23 cellular contexts compared by ENCODE assay signal in genomic region chr3:169143471-169143870, GRCh38.
DNase-seq lines count a peak whose midpoint lies in the region; ATAC-seq, FAIRE-seq and TF ChIP-seq lines count a peak whose summit lies in the region.
"Had no signal": no experiment of that assay in that cellular context is flagged by ENCODE, and none has a peak within 500 bp of the region (broad histone marks: within the 10 kb centered on the region; RNA-seq: fewer than 3 reads in every experiment).

No MANE protein-coding gene starts in this region.

- H3K4me3 ChIP-seq in ACC112 (ENCODE audit: low read depth, low read length): 0 out of 2 replicates have a peak overlapping the region, but pooled peaks have one; percentile 8
- peak overlapping the region; percentile 95 for H3K4me3 ChIP-seq in astrocyte (ENCODE audit: insufficient read depth, low read depth, low read length)
- peak overlapping the region; percentile 75 for H3K4me3 ChIP-seq in fibroblast of pulmonary artery (replicated peaks; ENCODE audit: low read depth, low read length)
- H3K4me3 ChIP-seq in aorta (ENCODE audit: low read length in 2 of 2): peak overlapping the region in 1 of 2 donors; percentile 10
- H3K4me3 ChIP-seq: tibial nerve had no signal

- no peak for ATAC-seq in activated T-cell treated with anti-CD3 and anti-CD28 coated beads, Interleukin-2, amount 50 U/mL, for 4 hours
- ATAC-seq in HG02840 (IDR thresholded peaks at IDR 0.05; ENCODE audit: low FRiP score, unreplicated experiment) (no peak), aorta (ENCODE audit: low FRiP score) (no peak)
- ATAC-seq: left colon, T-cell had no signal

- no peaks in the 10 kb centered on the region for H4K20me1 ChIP-seq in astrocyte (ENCODE audit: insufficient read depth, low read length)

- H3K27ac Mint-ChIP-seq in astrocyte (ENCODE audit: unreplicated experiment) (no peak overlapping the region), progenitor cell of endocrine pancreas (peak overlapping the region; percentile 11)
- H3K27ac Mint-ChIP-seq: activated naive CD4-positive, alpha-beta T cell treated with anti-CD3 and anti-CD28 coated beads, Interleukin-2, amount 10 ng/mL, durations not matched to agents 7 days and 5 days; T-cell had no signal

- H3K9me3 ChIP-seq in astrocyte (ENCODE audit: insufficient read depth, low read depth, low read length) (no peaks in the 10 kb centered on the region), aorta (ENCODE audit: control insufficient read depth, low read length) (no peaks in the 10 kb centered on the region)
- H3K9me3 ChIP-seq: tibial nerve had no signal

- no peaks in the 10 kb centered on the region for H3K27me3 ChIP-seq in ACC112 (ENCODE audit: insufficient read depth, low read length)
- no peaks in the 10 kb centered on the region for H3K27me3 ChIP-seq in astrocyte (ENCODE audit: insufficient read depth, low read length)
- no peaks in the 10 kb centered on the region for H3K27me3 ChIP-seq in aorta (ENCODE audit: control insufficient read depth in 1 of 2, insufficient read depth in 2 of 2, low read length in 1 of 2)

- WGBS in aorta, 2 donors: 31 to 32% methylated on average over 2 of the region's 2 CpGs

- peaks cover 5% of the 10 kb centered on the region for H3K4me1 ChIP-seq in ACC112 (ENCODE audit: control insufficient read depth, insufficient read depth, low read length, unreplicated experiment)
- H3K4me1 ChIP-seq in astrocyte (ENCODE audit: insufficient read depth, low read length): peaks cover 6% of the 10 kb centered on the region
- H3K4me1 ChIP-seq in aorta (ENCODE audit: control insufficient read depth in 1 of 2, insufficient read depth in 2 of 2, low read length in 2 of 2): peaks cover 0 to 3% of the 10 kb centered on the region in 2 donors

- H3K36me3 Mint-ChIP-seq in astrocyte (ENCODE audit: low read depth, unreplicated experiment) (peaks cover 2% of the 10 kb centered on the region), progenitor cell of endocrine pancreas (ENCODE audit: insufficient read depth) (peaks cover 16% of the 10 kb centered on the region)
- no peaks in the 10 kb centered on the region for H3K36me3 Mint-ChIP-seq in activated T-cell treated with anti-CD3 and anti-CD28 coated beads, Interleukin-2, amount 50 U/mL, for 4 hours (ENCODE audit: insufficient read depth)
- H3K36me3 Mint-ChIP-seq: T-cell had no signal

- H2AFZ ChIP-seq in ACC112 (ENCODE audit: low read length, unreplicated experiment) (no peak overlapping the region), astrocyte (ENCODE audit: low read depth, low read length) (no peak overlapping the region)

- H3K27ac ChIP-seq in ACC112 (ENCODE audit: low read depth, low read length) (no peak overlapping the region), astrocyte (ENCODE audit: low read depth, low read length) (no peak overlapping the region), aorta (ENCODE audit: low read depth in 1 of 2, low read length in 2 of 2) (no peak overlapping the region)

- H3K4me3 Mint-ChIP-seq in astrocyte (ENCODE audit: unreplicated experiment): no peak overlapping the region
- peak overlapping the region; percentile 97 for H3K4me3 Mint-ChIP-seq in progenitor cell of endocrine pancreas (ENCODE audit: low read depth)
- no peak overlapping the region for H3K4me3 Mint-ChIP-seq in activated T-cell treated with anti-CD3 and anti-CD28 coated beads, Interleukin-2, amount 50 U/mL, for 4 hours
- H3K4me3 Mint-ChIP-seq: activated naive CD4-positive, alpha-beta T cell treated with anti-CD3 and anti-CD28 coated beads, Interleukin-2, amount 10 ng/mL, durations not matched to agents 7 days and 5 days; T-cell had no signal

- H3K4me1 Mint-ChIP-seq in astrocyte (ENCODE audit: low read depth, unreplicated experiment) (peaks cover 8% of the 10 kb centered on the region), progenitor cell of endocrine pancreas (ENCODE audit: low read depth) (peaks cover 46% of the 10 kb centered on the region)
- H3K4me1 Mint-ChIP-seq in activated T-cell treated with anti-CD3 and anti-CD28 coated beads, Interleukin-2, amount 50 U/mL, for 4 hours (ENCODE audit: low read depth): peaks cover 16% of the 10 kb centered on the region

- H3K9me3 Mint-ChIP-seq in astrocyte (ENCODE audit: unreplicated experiment) (no peaks in the 10 kb centered on the region), progenitor cell of endocrine pancreas (ENCODE audit: low read depth) (no peaks in the 10 kb centered on the region)
- no peaks in the 10 kb centered on the region for H3K9me3 Mint-ChIP-seq in activated T-cell treated with anti-CD3 and anti-CD28 coated beads, Interleukin-2, amount 50 U/mL, for 4 hours
- H3K9me3 Mint-ChIP-seq: activated naive CD4-positive, alpha-beta T cell treated with anti-CD3 and anti-CD28 coated beads, Interleukin-2, amount 10 ng/mL, durations not matched to agents 7 days and 5 days had no signal

- H3K79me2 ChIP-seq in ACC112 (ENCODE audit: control insufficient read depth, insufficient read depth, low read length, unreplicated experiment) (peaks cover 11% of the 10 kb centered on the region), astrocyte (ENCODE audit: insufficient read depth, low read length) (peaks cover 40% of the 10 kb centered on the region)

- FAIRE-seq in astrocyte (lab: Jason Lieb, UNC): no peak
- no peak for FAIRE-seq in RCC 7860 (lab: Jason Lieb, UNC)
- FAIRE-seq: D721Med, H1 had no signal

- H3K9ac ChIP-seq in astrocyte (ENCODE audit: low read length): no peak overlapping the region

- H3K27me3 Mint-ChIP-seq in astrocyte (ENCODE audit: low read depth, unreplicated experiment): no peaks in the 10 kb centered on the region
- no peaks in the 10 kb centered on the region for H3K27me3 Mint-ChIP-seq in progenitor cell of endocrine pancreas
- H3K27me3 Mint-ChIP-seq in activated T-cell treated with anti-CD3 and anti-CD28 coated beads, Interleukin-2, amount 50 U/mL, for 4 hours (ENCODE audit: low read depth): peaks cover 49% of the 10 kb centered on the region

- no peak for TF ChIP-seq CTCF in astrocyte (IDR thresholded peaks at IDR 0.05; ENCODE audit: insufficient read depth, low read depth, low read length)
- TF ChIP-seq CTCF in fibroblast of pulmonary artery (IDR thresholded peaks at IDR 0.05; ENCODE audit: low read length, missing control alignments): no peak
- TF ChIP-seq CTCF in progenitor cell of endocrine pancreas (IDR thresholded peaks at IDR 0.05; ENCODE audit: unreplicated experiment): no peak

- intact Hi-C loops in aorta (cut with DNase I): loop anchor here in 1 of 2 donors (10.0 kb wide), 2 partner anchors 241 to 621 kb away; partner anchors contain the start of genes ACTRT3 and TERC

- no peak for DNase-seq in astrocyte (ENCODE audit: low read depth)
- no peak for DNase-seq in fibroblast of pulmonary artery (ENCODE audit: low read depth)
- no peak for DNase-seq in progenitor cell of endocrine pancreas (ENCODE audit: low spot score, unreplicated experiment)
- DNase-seq in activated T-cell treated with anti-CD3 and anti-CD28 coated beads, Interleukin-2, amount 50 U/mL, for 4 hours: no peak
- DNase-seq in aorta: no peak
- no peak for DNase-seq in RCC 7860 (ENCODE audit: low spot score)
- DNase-seq: activated CD4-positive, alpha-beta T cell treated with anti-CD3 and anti-CD28 coated beads for 1 hour; activated naive CD4-positive, alpha-beta T cell treated with anti-CD3 and anti-CD28 coated beads, Interleukin-2, amount 10 ng/mL, durations not matched to agents 7 days and 5 days; C1 segment of cervical spinal cord; effector CD8-positive, alpha-beta T cell; left colon; NCI-H1105; NCI-H2029 treated with DMSO at 0.1 percent for 48 hours; NCI-H82; SIG-M5; stimulated activated CD4-positive, alpha-beta T cell treated with anti-CD3 and anti-CD28 coated beads, Interleukin-4, amount 100 ng/mL, for 24 hours; stimulated activated naive CD4-positive, alpha-beta T cell treated with Interleukin-2 at 50 U/mL for 16 hours; T-cell had no signal

- peak overlapping the region; percentile 94 for H3K4me2 ChIP-seq in astrocyte (ENCODE audit: low read length)

- H3K36me3 ChIP-seq in ACC112 (ENCODE audit: insufficient read depth, low read length) (no peaks in the 10 kb centered on the region), astrocyte (ENCODE audit: insufficient read depth, low read length) (peaks cover 6% of the 10 kb centered on the region), aorta (ENCODE audit: control insufficient read depth in 1 of 2, insufficient read depth in 2 of 2, low read length in 1 of 2) (no peaks in the 10 kb centered on the region)
- H3K36me3 ChIP-seq: tibial nerve had no signal
